ENCODE assay signal across 22 cellular contexts in genomic region chr5:164306662-164307061, GRCh38.
A peak's percentile ranks its signal among the peaks of the same experiment; 100 is the strongest.
DNase-seq lines count a peak whose midpoint lies in the region; ATAC-seq and TF ChIP-seq lines count a peak whose summit lies in the region.
"Had no signal": no experiment of that assay in that cellular context is flagged by ENCODE, and none has a peak within 500 bp of the region (broad histone marks: within the 10 kb centered on the region; RNA-seq: fewer than 3 reads in every experiment).

No MANE protein-coding gene starts in this region.

- H3K27me3 ChIP-seq in MG63 (no peaks in the 10 kb centered on the region), brain microvascular endothelial cell (replicated peaks) (no peaks in the 10 kb centered on the region), colonic mucosa (no peaks in the 10 kb centered on the region)

- no peak overlapping the region for H3K27ac ChIP-seq in brain microvascular endothelial cell
- no peak overlapping the region for H3K27ac ChIP-seq in colonic mucosa

- in situ Hi-C loops in brain microvascular endothelial cell (cut with HindIII; ENCODE audit: low pct_ligation_motif_present, low sequenced_read_pairs) = no loop called here

- H3K36me3 ChIP-seq in MG63 (peaks cover 73% of the 10 kb centered on the region), brain microvascular endothelial cell (replicated peaks) (no peaks in the 10 kb centered on the region), colonic mucosa (no peaks in the 10 kb centered on the region)

- DNase-seq in A172 (ENCODE audit: low spot score) (peak; percentile 45), MG63 (peak; percentile 16), brain microvascular endothelial cell (peak; percentile 9), iris pigment epithelial cell (ENCODE audit: low read depth) (peak; percentile 78), GM19238 (ENCODE audit: insufficient read length, low spot score) (no peak), colonic mucosa (no peak)
- DNase-seq in activated CD4-positive, alpha-beta T cell treated with anti-CD3 and anti-CD28 coated beads, Interleukin-2, amount 50 U/mL, for 4 hours = no peak
- DNase-seq: 8988T; Caco-2; CD4-positive, alpha-beta T cell; DMS153; HCEC 1CT; MV-4-11; NCI-H1694 treated with DMSO at 0.1 percent for 48 hours; NCI-H510A treated with DMSO at 0.1 percent for 48 hours; NCI-H82; PC-3; RPMI8226; SIG-M5 had no signal

- intact Hi-C loops in colonic mucosa (cut with DNase I) = no loop called here

- no peak overlapping the region for H3K4me3 ChIP-seq in MG63
- no peak overlapping the region for H3K4me3 ChIP-seq in brain microvascular endothelial cell (ENCODE audit: low read depth, low read length)
- no peak overlapping the region for H3K4me3 ChIP-seq in colonic mucosa
- H3K4me3 ChIP-seq: GM12878, GM23338 had no signal

- H3K9ac ChIP-seq in colonic mucosa (ENCODE audit: low read depth in 2 of 2, low read length in 2 of 2) = no peak overlapping the region

- H3K4me1 ChIP-seq in colonic mucosa = no peaks in the 10 kb centered on the region
- H3K4me1 ChIP-seq: Caco-2 had no signal

- TF ChIP-seq CTCF in brain microvascular endothelial cell (IDR thresholded peaks at IDR 0.05; ENCODE audit: low read depth, low read length, missing control alignments) (no peak), colonic mucosa (IDR thresholded peaks at IDR 0.05) (no peak)

- H3K9me3 ChIP-seq in MG63 (no peaks in the 10 kb centered on the region), colonic mucosa (no peaks in the 10 kb centered on the region)
- H3K9me3 ChIP-seq: Caco-2 had no signal

- ATAC-seq in GM19035 (IDR thresholded peaks at IDR 0.05; ENCODE audit: unreplicated experiment) = no peak
- ATAC-seq: GM12878, GM23338, PC-3 had no signal

Comparison
In these comparisons a context has a peak if more than half of its experiments do, and no peak if none do; other contexts are left out.
1. DNase-seq: peak in A172 (single experiment), MG63 (single experiment), brain microvascular endothelial cell (single experiment) and iris pigment epithelial cell (single experiment); none in GM19238 (single experiment), colonic mucosa (single experiment) and activated CD4-positive, alpha-beta T cell treated with anti-CD3 and anti-CD28 coated beads, Interleukin-2, amount 50 U/mL, for 4 hours (0 of 2).